ENCODE assay signal across 1 cellular context in genomic region chr3:124513610-124513997, GRCh38.
TF ChIP-seq lines count a peak whose summit lies in the region.

No MANE protein-coding gene starts in this region.

TF ChIP-seq in HepG2, 621 proteins besides CTCF, POLR2A, EP300 and RAD21:
- TF ChIP-seq RARA (CRISPR knock-in tag; IDR thresholded peaks at IDR 0.05) (0 out of 2 replicates have a peak, but pooled peaks have one; percentile 0), PRMT3 (CRISPR knock-in tag; IDR thresholded peaks at IDR 0.05; ENCODE audit: borderline replicate concordance, low read depth) (no peak), PBX2 (CRISPR knock-in tag; IDR thresholded peaks at IDR 0.05) (peak; percentile 79)
